ENCODE assay signal across 23 cellular contexts in the genomic region with DNA sequence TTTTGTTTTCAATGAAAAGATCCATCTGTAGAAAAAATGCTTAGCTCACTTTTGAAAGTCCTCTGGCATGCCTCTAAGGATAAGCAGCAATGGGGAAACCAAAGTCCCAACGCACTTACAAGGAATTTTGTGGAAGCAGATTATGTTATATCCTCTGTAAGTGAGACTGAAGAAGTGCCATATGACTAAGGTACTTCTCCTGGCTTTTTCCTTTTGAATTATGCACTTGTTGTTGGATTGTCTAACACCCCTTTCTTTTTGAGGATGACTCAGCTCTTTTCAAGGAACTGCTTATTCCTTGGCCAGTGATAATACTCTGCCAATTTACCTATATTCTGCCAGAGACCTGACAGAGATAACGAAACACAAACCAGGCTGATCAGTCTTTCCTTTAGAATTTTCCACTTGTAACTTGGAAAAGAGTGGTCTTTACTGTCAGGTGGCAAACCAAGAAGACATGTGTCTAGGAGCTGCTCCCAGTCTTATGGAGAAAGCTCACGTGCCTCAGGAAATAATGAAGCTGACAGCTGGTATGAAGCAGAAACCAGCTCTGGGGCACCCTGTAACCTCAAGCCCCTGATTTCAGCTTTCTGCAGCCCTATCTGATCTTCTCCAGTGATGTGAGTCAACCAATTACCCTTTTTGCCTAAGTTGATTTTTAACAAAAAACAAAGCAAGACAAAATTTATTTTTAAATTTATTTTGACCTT.
A peak's percentile ranks its signal among the peaks of the same experiment; 100 is the strongest.
DNase-seq lines count a peak whose midpoint lies in the region; ATAC-seq, FAIRE-seq and TF ChIP-seq lines count a peak whose summit lies in the region.
"Had no signal": no experiment of that assay in that cellular context is flagged by ENCODE, and none has a peak within 500 bp of the region (broad histone marks: within the 10 kb centered on the region; RNA-seq: fewer than 3 reads in every experiment).

No MANE protein-coding gene starts in this region.

- no peak overlapping the region for H3K27ac ChIP-seq in neural progenitor cell
- H3K27ac ChIP-seq: GM23248 had no signal

- no peak overlapping the region for H3K4me3 Mint-ChIP-seq in neural progenitor cell
- H3K4me3 Mint-ChIP-seq: CD4-positive, alpha-beta T cell had no signal

- H3K4me1 ChIP-seq in neural progenitor cell, result no peaks in the 10 kb centered on the region
- H3K4me1 ChIP-seq: Caco-2 had no signal

- no peak overlapping the region for H3K4me2 ChIP-seq in neural progenitor cell

- H3K27me3 Mint-ChIP-seq in neural progenitor cell (ENCODE audit: insufficient read depth, low read depth), result peaks cover 2% of the 10 kb centered on the region
- H3K27me3 Mint-ChIP-seq: CD4-positive, alpha-beta T cell had no signal

- no peak for TF ChIP-seq CTCF in bronchial epithelial cell (IDR thresholded peaks at IDR 0.05; ENCODE audit: insufficient read depth, low read length, severe bottlenecking)
- no peak for TF ChIP-seq CTCF in neural progenitor cell (IDR thresholded peaks at IDR 0.05)

- no peaks in the 10 kb centered on the region for H3K4me1 Mint-ChIP-seq in neural progenitor cell

- no peak overlapping the region for H3K9ac ChIP-seq in neural progenitor cell
- H3K9ac ChIP-seq: GM23248 had no signal

- H3K4me3 ChIP-seq in bronchial epithelial cell (ENCODE audit: low read depth, low read length), result no peak overlapping the region
- H3K4me3 ChIP-seq in neural progenitor cell, result no peak overlapping the region
- H3K4me3 ChIP-seq: GM12878, GM23248 had no signal

- no peaks in the 10 kb centered on the region for H3F3A ChIP-seq in neural progenitor cell (ENCODE audit: low read depth)

- H3K79me2 ChIP-seq in neural progenitor cell (ENCODE audit: low read depth), result no peaks in the 10 kb centered on the region

- no peak for ATAC-seq in HG02678 (IDR thresholded peaks at IDR 0.05; ENCODE audit: unreplicated experiment)
- ATAC-seq: GM12878, HCT116 had no signal

- no peaks in the 10 kb centered on the region for H3K9me3 ChIP-seq in neural progenitor cell (ENCODE audit: low read depth)
- H3K9me3 ChIP-seq: Caco-2 had no signal

- H4K20me1 ChIP-seq in neural progenitor cell (ENCODE audit: low read depth), result no peaks in the 10 kb centered on the region

- H3K27me3 ChIP-seq in bronchial epithelial cell (ENCODE audit: control insufficient read depth, insufficient read depth, low read length) (no peaks in the 10 kb centered on the region), neural progenitor cell (no peaks in the 10 kb centered on the region)

- no peaks in the 10 kb centered on the region for H3K36me3 Mint-ChIP-seq in neural progenitor cell

- no peak overlapping the region for H3K27ac Mint-ChIP-seq in neural progenitor cell
- H3K27ac Mint-ChIP-seq: CD4-positive, alpha-beta T cell had no signal

- peak overlapping the region; percentile 2 for H2AFZ ChIP-seq in neural progenitor cell (replicated peaks)
- H2AFZ ChIP-seq: GM23248 had no signal

- DNase-seq in NCI-H2171 treated with DMSO at 0.1 percent for 48 hours (lab: John Stamatoyannopoulos, UW) (peak; percentile 51), NCI-H2171 (lab: John Stamatoyannopoulos, UW) (no peak), NCI-H524 treated with DMSO at 0.1 percent for 48 hours (lab: John Stamatoyannopoulos, UW) (peak; percentile 90), bronchial epithelial cell (ENCODE audit: low read depth) (peak; percentile 5), neural progenitor cell (ENCODE audit: low spot score) (no peak), ureter (ENCODE audit: low spot score) (no peak), dedifferentiated amniotic fluid mesenchymal stem cell (ENCODE audit: extremely low spot score) (no peak)
- DNase-seq: Caco-2; CD4-positive, alpha-beta T cell; DMS53; EL; GM23248; KG1; MV-4-11; NCI-H1694 treated with DMSO at 0.1 percent for 48 hours; NCI-H2107; NCI-H446 treated with DMSO at 0.1 percent for 48 hours; NCI-H748 treated with DMSO at 0.1 percent for 48 hours; SHP77 treated with DMSO at 0.1 percent for 48 hours had no signal

- no peaks in the 10 kb centered on the region for H3K36me3 ChIP-seq in bronchial epithelial cell (ENCODE audit: control insufficient read depth, insufficient read depth, low read length)
- no peaks in the 10 kb centered on the region for H3K36me3 ChIP-seq in neural progenitor cell

- H3K9me3 Mint-ChIP-seq in neural progenitor cell, result no peaks in the 10 kb centered on the region

- no peak for FAIRE-seq in bronchial epithelial cell (lab: Jason Lieb, UNC)
- FAIRE-seq: A204.1, GM12878 had no signal

Comparison
In these comparisons a context has a peak if more than half of its experiments do, and no peak if none do; other contexts are left out.
1. DNase-seq: peak in NCI-H2171 treated with DMSO at 0.1 percent for 48 hours (single experiment), NCI-H524 treated with DMSO at 0.1 percent for 48 hours (single experiment) and bronchial epithelial cell (single experiment); none in NCI-H2171 (single experiment), neural progenitor cell (single experiment), ureter (single experiment) and dedifferentiated amniotic fluid mesenchymal stem cell (single experiment).